ENCODE assay signal across 10 cellular contexts in genomic region chr13:114118086-114118762, GRCh38. TPM values are rescaled to one million over a fixed set of nuclear protein-coding genes. Genes with fewer than 3 reads are reported as not detected.
A peak's percentile ranks its signal among the peaks of the same experiment; 100 is the strongest.
DNase-seq lines count a peak whose midpoint lies in the region; ATAC-seq and TF ChIP-seq lines count a peak whose summit lies in the region.
"Had no signal": no experiment of that assay in that cellular context is flagged by ENCODE, and none has a peak within 500 bp of the region (broad histone marks: within the 10 kb centered on the region; RNA-seq: fewer than 3 reads in every experiment).

No MANE protein-coding gene starts in this region.

- H3K27ac Mint-ChIP-seq in activated T-cell treated with anti-CD3 and anti-CD28 coated beads, Interleukin-2, amount 50 U/mL, for 72 hours, result no peak overlapping the region
- H3K27ac Mint-ChIP-seq in activated naive CD8-positive, alpha-beta T cell treated with anti-CD3 and anti-CD28 coated beads, Interleukin-2, amount 10 ng/mL, durations not matched to agents 7 days and 5 days, result peak overlapping the region; percentile 18

- no peaks in the 10 kb centered on the region for H3K27me3 Mint-ChIP-seq in activated T-cell treated with anti-CD3 and anti-CD28 coated beads, Interleukin-2, amount 50 U/mL, for 72 hours (ENCODE audit: low read depth)
- H3K27me3 Mint-ChIP-seq in activated naive CD8-positive, alpha-beta T cell treated with anti-CD3 and anti-CD28 coated beads, Interleukin-2, amount 10 ng/mL, durations not matched to agents 7 days and 5 days, result peaks cover 2% of the 10 kb centered on the region

- TF ChIP-seq CTCF in lung (IDR thresholded peaks at IDR 0.05; ENCODE audit: control extremely low read depth, extremely low read depth) (no peak), tibial artery (IDR thresholded peaks at IDR 0.05) (no peak)

- no peak for DNase-seq in activated T-cell treated with anti-CD3 and anti-CD28 coated beads, Interleukin-2, amount 50 U/mL, for 72 hours
- DNase-seq in activated T-cell treated with anti-CD3 and anti-CD28 coated beads for 4 hours, result no peak
- no peak for DNase-seq in activated naive CD8-positive, alpha-beta T cell treated with anti-CD3 and anti-CD28 coated beads, Interleukin-2, amount 10 ng/mL, durations not matched to agents 7 days and 5 days
- DNase-seq in lung (ENCODE audit: low spot score), result no peak
- DNase-seq in tibial artery, result peak in 1 of 2 donors; percentile 5
- DNase-seq: COR-L47, NCI-H2227 treated with DMSO at 0.1 percent for 48 hours had no signal

- H3K9me3 ChIP-seq in lung (ENCODE audit: control insufficient read depth in 2 of 2, insufficient read depth in 1 of 2, low read length in 1 of 2), result no peaks in the 10 kb centered on the region
- no peaks in the 10 kb centered on the region for H3K9me3 ChIP-seq in tibial artery

- H3K4me3 ChIP-seq in lung, result no peak overlapping the region
- H3K4me3 ChIP-seq in tibial artery, result no peak overlapping the region

- H3K4me1 ChIP-seq in lung (ENCODE audit: control insufficient read depth in 2 of 2, insufficient read depth in 2 of 2, low read length in 2 of 2) (peaks cover 0 to 20% of the 10 kb centered on the region in 2 donors), tibial artery (peaks cover 0 to 44% (median 14%) of the 10 kb centered on the region in 4 donors)

- no peaks in the 10 kb centered on the region for H3K9me3 Mint-ChIP-seq in activated T-cell treated with anti-CD3 and anti-CD28 coated beads, Interleukin-2, amount 50 U/mL, for 72 hours
- no peaks in the 10 kb centered on the region for H3K9me3 Mint-ChIP-seq in activated naive CD8-positive, alpha-beta T cell treated with anti-CD3 and anti-CD28 coated beads, Interleukin-2, amount 10 ng/mL, durations not matched to agents 7 days and 5 days

- H3K4me1 Mint-ChIP-seq in activated T-cell treated with anti-CD3 and anti-CD28 coated beads, Interleukin-2, amount 50 U/mL, for 72 hours (ENCODE audit: low read depth), result peaks cover 58% of the 10 kb centered on the region
- H3K4me1 Mint-ChIP-seq in activated naive CD8-positive, alpha-beta T cell treated with anti-CD3 and anti-CD28 coated beads, Interleukin-2, amount 10 ng/mL, durations not matched to agents 7 days and 5 days, result peaks cover 42% of the 10 kb centered on the region

- ATAC-seq in activated T-cell treated with anti-CD3 and anti-CD28 coated beads, Interleukin-2, amount 50 U/mL, for 72 hours (replicated peaks in 1 of 2), result no peak
- no peak for ATAC-seq in activated naive CD8-positive, alpha-beta T cell treated with anti-CD3 and anti-CD28 coated beads, Interleukin-2, amount 10 ng/mL, durations not matched to agents 7 days and 5 days (ENCODE audit: low read depth)
- no peak for ATAC-seq in lung (ENCODE audit: insufficient read depth, low FRiP score)
- ATAC-seq in HG03520 (IDR thresholded peaks at IDR 0.05; ENCODE audit: unreplicated experiment), result no peak
- ATAC-seq in HG02884 (IDR thresholded peaks at IDR 0.05; ENCODE audit: unreplicated experiment), result no peak
- no peak for ATAC-seq in HG02588 (IDR thresholded peaks at IDR 0.05; ENCODE audit: unreplicated experiment)

- peak overlapping the region; percentile 13 to 74 for H3K4me3 Mint-ChIP-seq in activated T-cell treated with anti-CD3 and anti-CD28 coated beads, Interleukin-2, amount 50 U/mL, for 72 hours
- no peak overlapping the region for H3K4me3 Mint-ChIP-seq in activated naive CD8-positive, alpha-beta T cell treated with anti-CD3 and anti-CD28 coated beads, Interleukin-2, amount 10 ng/mL, durations not matched to agents 7 days and 5 days

- H3K27me3 ChIP-seq in lung (ENCODE audit: control insufficient read depth, insufficient read depth), result no peaks in the 10 kb centered on the region
- H3K27me3 ChIP-seq in tibial artery, result no peaks in the 10 kb centered on the region

- WGBS in lung, 2 donors, result 53 to 71% methylated on average over 11 of the region's 11 CpGs

- no peaks in the 10 kb centered on the region for H3K36me3 Mint-ChIP-seq in activated T-cell treated with anti-CD3 and anti-CD28 coated beads, Interleukin-2, amount 50 U/mL, for 72 hours (ENCODE audit: insufficient read depth in 2 of 2)
- H3K36me3 Mint-ChIP-seq in activated naive CD8-positive, alpha-beta T cell treated with anti-CD3 and anti-CD28 coated beads, Interleukin-2, amount 10 ng/mL, durations not matched to agents 7 days and 5 days, result peaks cover 13% of the 10 kb centered on the region

- H3K36me3 ChIP-seq in lung (ENCODE audit: control insufficient read depth in 2 of 2, insufficient read depth in 2 of 2, low read length in 2 of 2), result no peaks in the 10 kb centered on the region
- H3K36me3 ChIP-seq in tibial artery, result no peaks in the 10 kb centered on the region

- H3K27ac ChIP-seq in lung (ENCODE audit: low read depth in 1 of 2, low read length in 1 of 2) (peak overlapping the region; percentile 5 to 90), tibial artery (peak overlapping the region; percentile 70 to 73)

- intact Hi-C loops in tibial artery (cut with DNase I; ENCODE audit: low total_unique reads), result no loop called here

- POLR2A ChIA-PET in activated naive CD8-positive, alpha-beta T cell treated with anti-CD3 and anti-CD28 coated beads, Interleukin-2, amount 10 ng/mL, durations not matched to agents 7 days and 5 days (lab: Charles Lee), result no interaction called here

RNA-seq across cellular contexts. Expression of gene RASA3, which starts 14.2 kb away (rescaled TPM):
- total RNA-seq in activated T-cell treated with anti-CD3 and anti-CD28 coated beads, Interleukin-2, amount 50 U/mL, for 72 hours, result 10 to 100 TPM; 39.2 to 48.9 TPM
- 10 to 100 TPM; 65.6 to 73.9 TPM for total RNA-seq in activated naive CD8-positive, alpha-beta T cell treated with anti-CD3 and anti-CD28 coated beads, Interleukin-2, amount 10 ng/mL, durations not matched to agents 7 days and 5 days
- 10 to 100 TPM; 16.4 to 22.8 TPM for total RNA-seq in lung
- polyA plus RNA-seq in lung, result 10 to 100 TPM in 1 of 2 donors, 1 to 10 TPM in 1; 7.4 to 15.9 TPM
